Comparison of ENCODE assay signal across 8 cellular contexts in the genomic region with DNA sequence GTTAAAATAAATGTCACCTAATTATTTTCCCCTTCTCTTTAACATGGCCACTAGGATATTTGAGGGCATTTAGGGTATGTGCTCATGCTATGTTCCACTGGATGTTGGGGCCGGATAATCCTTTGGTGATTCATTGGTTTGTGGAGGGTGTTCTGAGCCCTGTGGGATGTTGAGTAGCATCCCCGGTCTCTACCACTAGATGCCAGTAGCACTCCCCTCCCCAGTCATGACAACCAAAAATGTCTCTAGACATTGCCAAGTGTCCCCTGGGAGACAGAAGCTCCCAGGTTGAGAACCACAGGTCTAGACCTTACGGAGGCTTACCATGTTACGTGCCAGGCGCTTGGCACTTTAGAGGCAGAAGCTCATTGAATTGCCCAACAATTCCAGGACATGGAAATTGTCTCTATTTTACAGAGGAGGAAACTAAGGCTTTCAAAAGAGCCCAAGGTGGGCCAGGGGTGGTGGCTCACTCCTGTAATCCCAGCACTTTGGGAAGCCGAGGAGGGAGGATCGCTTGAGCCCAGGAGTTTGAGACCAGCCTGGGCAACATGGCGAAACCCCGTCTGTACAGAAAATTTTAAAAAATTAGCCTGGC. TPM values are rescaled to one million over a fixed set of nuclear protein-coding genes. Genes with fewer than 3 reads are reported as not detected.
DNase-seq lines count a peak whose midpoint lies in the region; ATAC-seq and TF ChIP-seq lines count a peak whose summit lies in the region.

No MANE protein-coding gene starts in this region.

- H4K20me1 ChIP-seq in neural cell (ENCODE audit: insufficient read depth) = no peaks in the 10 kb centered on the region

- H3F3A ChIP-seq in neural cell (ENCODE audit: insufficient read depth, low read length, poor library complexity, severe bottlenecking) = no peaks in the 10 kb centered on the region

- no peaks in the 10 kb centered on the region for H3K9me3 ChIP-seq in neural cell (ENCODE audit: low read length)

- H3K79me2 ChIP-seq in neural cell (replicated peaks; ENCODE audit: insufficient read depth, low read length) = no peaks in the 10 kb centered on the region

- H2AFZ ChIP-seq in neural cell (ENCODE audit: low read depth, low read length) = no peak overlapping the region

- no peak overlapping the region for H3K9ac ChIP-seq in neural cell (ENCODE audit: low read length)

- H3K9me2 ChIP-seq in neural cell (ENCODE audit: insufficient read depth, low read length) = no peaks in the 10 kb centered on the region

- peak in 55 of 56 donors; percentile 13 to 70 (median 58) for TF ChIP-seq CTCF in dorsolateral prefrontal cortex (IDR thresholded peaks at IDR 0.05 in 54 of 56, conservative IDR thresholded peaks at IDR 0.05 in 2 of 56; ENCODE audit: low read depth in 1 of 56, partially characterized antibody in 56 of 56)
- peak; percentile 81 for TF ChIP-seq CTCF in neural cell (IDR thresholded peaks at IDR 0.05; ENCODE audit: poor library complexity, severe bottlenecking)

- H3K27me3 ChIP-seq in dorsolateral prefrontal cortex = peaks cover 0 to 5% (median 0%) of the 10 kb centered on the region in 45 donors
- H3K27me3 ChIP-seq in neural cell (ENCODE audit: insufficient read depth, low read depth, low read length) = no peaks in the 10 kb centered on the region

- H3K4me3 ChIP-seq in dorsolateral prefrontal cortex = no peak overlapping the region
- H3K4me3 ChIP-seq in neural cell (ENCODE audit: low read length) = no peak overlapping the region

- ATAC-seq in GM21786 (IDR thresholded peaks at IDR 0.05; ENCODE audit: unreplicated experiment) = no peak
- no peak for ATAC-seq in HG02885 (IDR thresholded peaks at IDR 0.05; ENCODE audit: poor library complexity, unreplicated experiment)

- intact Hi-C loops in dorsolateral prefrontal cortex (cut with DNase I) = loop anchor here in 1 of 2 donors (2.0 kb wide), 1 partner anchor 77 kb away; no protein-coding TSS in a partner anchor

- no peaks in the 10 kb centered on the region for H3K36me3 ChIP-seq in neural cell (ENCODE audit: insufficient read depth, low read length)

- peak; percentile 76 for TF ChIP-seq RAD21 in neural cell (conservative IDR thresholded peaks at IDR 0.05)

- no peak overlapping the region for H3K4me2 ChIP-seq in neural cell (ENCODE audit: low read length)

- DNase-seq in NCI-H524 (lab: John Stamatoyannopoulos, UW) (peak; percentile 52 to 69), NCI-H524 treated with DMSO at 0.1 percent for 48 hours (lab: John Stamatoyannopoulos, UW) (no peak), HuH-7 (ENCODE audit: low spot score) (peak; percentile 82), SIG-M5 treated with dmso at 0.1 percent for 504 hours (lab: John Stamatoyannopoulos, UW; ENCODE audit: unreplicated experiment) (peak; percentile 75), dorsolateral prefrontal cortex (peak in 2 of 10 donors; percentile 46 to 57)

- H3K27ac ChIP-seq in dorsolateral prefrontal cortex (no peak overlapping the region), neural cell (ENCODE audit: low read length) (no peak overlapping the region)

- no peak for TF ChIP-seq EP300 in neural cell (conservative IDR thresholded peaks at IDR 0.05; ENCODE audit: poor library complexity, severe bottlenecking)

TF ChIP-seq in neural cell, 6 proteins besides CTCF, POLR2A, EP300 and RAD21:
- TF ChIP-seq, protein P1, sequence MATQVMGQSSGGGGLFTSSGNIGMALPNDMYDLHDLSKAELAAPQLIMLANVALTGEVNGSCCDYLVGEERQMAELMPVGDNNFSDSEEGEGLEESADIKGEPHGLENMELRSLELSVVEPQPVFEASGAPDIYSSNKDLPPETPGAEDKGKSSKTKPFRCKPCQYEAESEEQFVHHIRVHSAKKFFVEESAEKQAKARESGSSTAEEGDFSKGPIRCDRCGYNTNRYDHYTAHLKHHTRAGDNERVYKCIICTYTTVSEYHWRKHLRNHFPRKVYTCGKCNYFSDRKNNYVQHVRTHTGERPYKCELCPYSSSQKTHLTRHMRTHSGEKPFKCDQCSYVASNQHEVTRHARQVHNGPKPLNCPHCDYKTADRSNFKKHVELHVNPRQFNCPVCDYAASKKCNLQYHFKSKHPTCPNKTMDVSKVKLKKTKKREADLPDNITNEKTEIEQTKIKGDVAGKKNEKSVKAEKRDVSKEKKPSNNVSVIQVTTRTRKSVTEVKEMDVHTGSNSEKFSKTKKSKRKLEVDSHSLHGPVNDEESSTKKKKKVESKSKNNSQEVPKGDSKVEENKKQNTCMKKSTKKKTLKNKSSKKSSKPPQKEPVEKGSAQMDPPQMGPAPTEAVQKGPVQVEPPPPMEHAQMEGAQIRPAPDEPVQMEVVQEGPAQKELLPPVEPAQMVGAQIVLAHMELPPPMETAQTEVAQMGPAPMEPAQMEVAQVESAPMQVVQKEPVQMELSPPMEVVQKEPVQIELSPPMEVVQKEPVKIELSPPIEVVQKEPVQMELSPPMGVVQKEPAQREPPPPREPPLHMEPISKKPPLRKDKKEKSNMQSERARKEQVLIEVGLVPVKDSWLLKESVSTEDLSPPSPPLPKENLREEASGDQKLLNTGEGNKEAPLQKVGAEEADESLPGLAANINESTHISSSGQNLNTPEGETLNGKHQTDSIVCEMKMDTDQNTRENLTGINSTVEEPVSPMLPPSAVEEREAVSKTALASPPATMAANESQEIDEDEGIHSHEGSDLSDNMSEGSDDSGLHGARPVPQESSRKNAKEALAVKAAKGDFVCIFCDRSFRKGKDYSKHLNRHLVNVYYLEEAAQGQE (IDR thresholded peaks at IDR 0.05; ENCODE audit: borderline replicate concordance) = no peak
- peak; percentile 79 for TF ChIP-seq SMC3 (conservative IDR thresholded peaks at IDR 0.05; ENCODE audit: poor library complexity)
- TF ChIP-seq MXI1 (conservative IDR thresholded peaks at IDR 0.05; ENCODE audit: poor library complexity, severe bottlenecking) = no peak
- TF ChIP-seq TAF1 (IDR thresholded peaks at IDR 0.05; ENCODE audit: low read depth) = no peak
- no peak for TF ChIP-seq EZH2 (IDR thresholded peaks at IDR 0.05; ENCODE audit: borderline replicate concordance, insufficient read depth, low read length, poor library complexity, severe bottlenecking)
- no peak for TF ChIP-seq POLR2AphosphoS5 (IDR thresholded peaks at IDR 0.05)
TF ChIP-seq in neural cell: peak in this region for 1.

RNA-seq across cellular contexts. Expression of a gene that starts 14.1 kb away (rescaled TPM):
- total RNA-seq in dorsolateral prefrontal cortex = 100 to 1,000 TPM in 111 of 120 experiments, 10 to 100 TPM in 9; 40.4 to 290 (median 155) TPM
- polyA plus RNA-seq in neural cell = 3.2 and 7.9 TPM in 2 replicates
- 22.0 and 24.6 TPM in 2 replicates for polyA minus RNA-seq in neural cell

RNA-seq across cellular contexts. Expression of a gene that starts 17.6 kb away (rescaled TPM):
- total RNA-seq in dorsolateral prefrontal cortex = 10 to 100 TPM in 2 of 120 experiments, 1 to 10 TPM in 118; 3.2 to 10.3 (median 6.5) TPM
- 18.4 and 19.5 TPM in 2 replicates for polyA plus RNA-seq in neural cell
- polyA minus RNA-seq in neural cell = 3.4 and 3.7 TPM in 2 replicates

RNA-seq across cellular contexts. Expression of a gene that starts 56.3 kb away (rescaled TPM):
- 10 to 100 TPM in 8 of 120 experiments, 1 to 10 TPM in 111, not detected in 1; 1.9 to 17.7 (median 5.7) TPM for total RNA-seq in dorsolateral prefrontal cortex
- 17.0 and 28.3 TPM in 2 replicates for polyA plus RNA-seq in neural cell
- 2.5 and 4.4 TPM in 2 replicates for polyA minus RNA-seq in neural cell
